Comparison of ENCODE assay signal across 10 cellular contexts in the genomic region with DNA sequence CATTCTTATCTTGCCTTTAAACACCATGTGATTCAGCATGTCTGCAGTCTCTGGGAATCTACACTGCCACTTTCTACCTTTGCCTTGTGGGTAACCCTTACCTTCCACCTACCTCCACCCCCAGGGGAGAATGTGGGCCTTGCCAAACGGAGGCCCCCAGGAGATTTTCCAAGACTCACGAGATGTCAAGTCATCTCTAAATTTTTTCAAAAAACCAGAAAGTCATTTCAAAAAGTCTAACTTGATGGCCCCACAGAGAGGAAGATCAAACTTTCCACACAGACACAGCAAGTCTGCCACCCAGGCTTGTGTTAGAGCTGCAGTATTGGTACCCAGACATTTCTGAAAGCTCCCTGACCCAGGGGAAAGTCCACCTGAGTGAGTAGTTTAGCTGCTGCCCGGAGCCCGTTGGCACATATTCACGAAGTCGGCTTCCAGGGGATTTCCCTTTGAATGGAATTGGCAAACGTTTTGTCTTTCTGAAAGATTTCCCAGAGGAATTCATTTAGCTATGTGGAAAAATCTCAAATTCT. TPM values are rescaled to one million over a fixed set of nuclear protein-coding genes. Genes with fewer than 3 reads are reported as not detected.
DNase-seq lines count a peak whose midpoint lies in the region; ATAC-seq and TF ChIP-seq lines count a peak whose summit lies in the region.
"Had no signal": no experiment of that assay in that cellular context is flagged by ENCODE, and none has a peak within 500 bp of the region (broad histone marks: within the 10 kb centered on the region; RNA-seq: fewer than 3 reads in every experiment).

No MANE protein-coding gene starts in this region.

- H3K36me3 ChIP-seq in right lobe of liver = no peaks in the 10 kb centered on the region
- H3K36me3 ChIP-seq in thyroid gland = no peaks in the 10 kb centered on the region

- H3K27ac ChIP-seq in right lobe of liver (peak overlapping the region; percentile 16 to 47 (median 43)), thyroid gland (no peak overlapping the region)
- H3K27ac ChIP-seq: A549, epithelial cell of prostate had no signal

- 12% methylated on average over 7 of the region's 7 CpGs for WGBS in right lobe of liver (ENCODE audit: insufficient coverage, low coverage, low lambda C conversion rate, missing lambda C conversion rate)
- 37 to 57% methylated on average over 7 of the region's 7 CpGs for WGBS in thyroid gland, 2 donors

- CTCF ChIA-PET in activated CD4-positive, alpha-beta T cell treated with anti-CD3 and anti-CD28 coated beads for 36 hours (lab: Charles Lee) = interaction anchor here (0.5 to 2.7 kb wide), 19 partner anchors 16 to 486 kb away, joined by 3 to 31 read pairs (median 4); a partner anchor contains a TSS

- H3K9me3 ChIP-seq in right lobe of liver (no peaks in the 10 kb centered on the region), thyroid gland (no peaks in the 10 kb centered on the region)
- H3K9me3 ChIP-seq: A549 had no signal

- peak overlapping the region; percentile 97 for H3K27ac Mint-ChIP-seq in activated CD4-positive, alpha-beta T cell treated with anti-CD3 and anti-CD28 coated beads for 36 hours
- peak overlapping the region; percentile 93 for H3K27ac Mint-ChIP-seq in activated T-cell treated with anti-CD3 and anti-CD28 coated beads, Interleukin-2, amount 50 U/mL, for 24 hours
- H3K27ac Mint-ChIP-seq in stimulated activated naive CD8-positive, alpha-beta T cell treated with anti-CD3 and anti-CD28 coated beads, Interleukin-15, Interleukin-2, amounts not matched to agents 100 ng/mL and 50 ng/mL, for 24 hours = peak overlapping the region; percentile 94

- H3K36me3 Mint-ChIP-seq in activated CD4-positive, alpha-beta T cell treated with anti-CD3 and anti-CD28 coated beads for 36 hours (ENCODE audit: low read depth) = peaks cover 5% of the 10 kb centered on the region
- peaks cover 10% of the 10 kb centered on the region for H3K36me3 Mint-ChIP-seq in activated T-cell treated with anti-CD3 and anti-CD28 coated beads, Interleukin-2, amount 50 U/mL, for 24 hours (ENCODE audit: low read depth)
- H3K36me3 Mint-ChIP-seq in stimulated activated naive CD8-positive, alpha-beta T cell treated with anti-CD3 and anti-CD28 coated beads, Interleukin-15, Interleukin-2, amounts not matched to agents 100 ng/mL and 50 ng/mL, for 24 hours (ENCODE audit: low read depth) = peaks cover 18% of the 10 kb centered on the region

- H3K27me3 ChIP-seq in right lobe of liver = no peaks in the 10 kb centered on the region
- no peaks in the 10 kb centered on the region for H3K27me3 ChIP-seq in thyroid gland

- H3K4me3 Mint-ChIP-seq in activated CD4-positive, alpha-beta T cell treated with anti-CD3 and anti-CD28 coated beads for 36 hours = peak overlapping the region; percentile 24
- peak overlapping the region; percentile 38 for H3K4me3 Mint-ChIP-seq in activated T-cell treated with anti-CD3 and anti-CD28 coated beads, Interleukin-2, amount 50 U/mL, for 24 hours
- H3K4me3 Mint-ChIP-seq in stimulated activated naive CD8-positive, alpha-beta T cell treated with anti-CD3 and anti-CD28 coated beads, Interleukin-15, Interleukin-2, amounts not matched to agents 100 ng/mL and 50 ng/mL, for 24 hours = peak overlapping the region; percentile 58

- no peak for TF ChIP-seq POLR2A in right lobe of liver (IDR thresholded peaks at IDR 0.05)
- no peak for TF ChIP-seq POLR2A in thyroid gland (IDR thresholded peaks at IDR 0.05)

- H3K9me3 Mint-ChIP-seq in activated CD4-positive, alpha-beta T cell treated with anti-CD3 and anti-CD28 coated beads for 36 hours (ENCODE audit: low read depth) = no peaks in the 10 kb centered on the region
- peaks cover 2% of the 10 kb centered on the region for H3K9me3 Mint-ChIP-seq in activated T-cell treated with anti-CD3 and anti-CD28 coated beads, Interleukin-2, amount 50 U/mL, for 24 hours
- H3K9me3 Mint-ChIP-seq in stimulated activated naive CD8-positive, alpha-beta T cell treated with anti-CD3 and anti-CD28 coated beads, Interleukin-15, Interleukin-2, amounts not matched to agents 100 ng/mL and 50 ng/mL, for 24 hours = no peaks in the 10 kb centered on the region

- peaks cover 62% of the 10 kb centered on the region for H3K4me1 Mint-ChIP-seq in activated CD4-positive, alpha-beta T cell treated with anti-CD3 and anti-CD28 coated beads for 36 hours
- peaks cover 65% of the 10 kb centered on the region for H3K4me1 Mint-ChIP-seq in activated T-cell treated with anti-CD3 and anti-CD28 coated beads, Interleukin-2, amount 50 U/mL, for 24 hours (ENCODE audit: low read depth)
- peaks cover 71% of the 10 kb centered on the region for H3K4me1 Mint-ChIP-seq in stimulated activated naive CD8-positive, alpha-beta T cell treated with anti-CD3 and anti-CD28 coated beads, Interleukin-15, Interleukin-2, amounts not matched to agents 100 ng/mL and 50 ng/mL, for 24 hours (ENCODE audit: low read depth)

- peak; percentile 49 for ATAC-seq in activated CD4-positive, alpha-beta T cell treated with anti-CD3 and anti-CD28 coated beads for 36 hours
- ATAC-seq in right lobe of liver = peak; percentile 47 to 64 (median 50)
- ATAC-seq in GM21529 (IDR thresholded peaks at IDR 0.05; ENCODE audit: unreplicated experiment) = no peak
- ATAC-seq: A549 had no signal

- no peak for TF ChIP-seq CTCF in right lobe of liver (IDR thresholded peaks at IDR 0.05)
- no peak for TF ChIP-seq CTCF in thyroid gland (IDR thresholded peaks at IDR 0.05)

- H3K27me3 Mint-ChIP-seq in activated CD4-positive, alpha-beta T cell treated with anti-CD3 and anti-CD28 coated beads for 36 hours = no peaks in the 10 kb centered on the region
- H3K27me3 Mint-ChIP-seq in activated T-cell treated with anti-CD3 and anti-CD28 coated beads, Interleukin-2, amount 50 U/mL, for 24 hours = no peaks in the 10 kb centered on the region
- H3K27me3 Mint-ChIP-seq in stimulated activated naive CD8-positive, alpha-beta T cell treated with anti-CD3 and anti-CD28 coated beads, Interleukin-15, Interleukin-2, amounts not matched to agents 100 ng/mL and 50 ng/mL, for 24 hours = no peaks in the 10 kb centered on the region

- intact Hi-C loops in activated CD4-positive, alpha-beta T cell treated with anti-CD3 and anti-CD28 coated beads for 36 hours (cut with DNase I, micrococcal nuclease) = loop anchor here (1.0 to 5.0 kb wide), 10 partner anchors 27 to 825 kb away; a partner anchor contains a TSS
- intact Hi-C loops in right lobe of liver (cut with DNase I) (no loop called here), thyroid gland (cut with DNase I) (no loop called here)

- POLR2A ChIA-PET in activated CD4-positive, alpha-beta T cell treated with anti-CD3 and anti-CD28 coated beads for 36 hours (lab: Charles Lee) = interaction anchor here (0.8 to 4.1 kb wide), 8 partner anchors 27 to 129 kb away, joined by 3 to 52 read pairs (median 8); a partner anchor contains a TSS

- H3K4me3 ChIP-seq in right lobe of liver (no peak overlapping the region), thyroid gland (replicated peaks in 1 of 3) (no peak overlapping the region)
- H3K4me3 ChIP-seq: A549 had no signal

- H3K4me1 ChIP-seq in right lobe of liver = peaks cover 0 to 14% (median 5%) of the 10 kb centered on the region in 4 donors
- no peaks in the 10 kb centered on the region for H3K4me1 ChIP-seq in thyroid gland

- peak; percentile 79 for DNase-seq in activated CD4-positive, alpha-beta T cell treated with anti-CD3 and anti-CD28 coated beads for 36 hours
- no peak for DNase-seq in activated CD4-positive, alpha-beta T cell treated with anti-CD3 and anti-CD28 coated beads for 1 hour
- DNase-seq in activated T-cell treated with anti-CD3 and anti-CD28 coated beads, Interleukin-2, amount 50 U/mL, for 24 hours = peak; percentile 71
- DNase-seq in right lobe of liver (peak; percentile 70 to 91 (median 79)), thyroid gland (no peak), NK-92 (lab: John Stamatoyannopoulos, UW; ENCODE audit: unreplicated experiment) (no peak)

RNA-seq across cellular contexts. Expression of a gene that starts 4.6 kb away (rescaled TPM):
- total RNA-seq in activated CD4-positive, alpha-beta T cell treated with anti-CD3 and anti-CD28 coated beads for 36 hours = 100 to 1,000 TPM; 374 to 425 TPM
- 100 to 1,000 TPM in 1 of 6 experiments, 10 to 100 TPM in 5; 66.9 to 122 (median 81.1) TPM for total RNA-seq in right lobe of liver
- 100 to 1,000 TPM; 107 to 157 (median 120) TPM for total RNA-seq in thyroid gland

Comparison
In these comparisons a context has a peak if more than half of its experiments do, and no peak if none do; other contexts are left out.
1. DNase-seq: peak in activated CD4-positive, alpha-beta T cell treated with anti-CD3 and anti-CD28 coated beads for 36 hours (single experiment), activated T-cell treated with anti-CD3 and anti-CD28 coated beads, Interleukin-2, amount 50 U/mL, for 24 hours (single experiment) and right lobe of liver (3 of 3); none in activated CD4-positive, alpha-beta T cell treated with anti-CD3 and anti-CD28 coated beads for 1 hour (single experiment), thyroid gland (0 of 2) and NK-92 (single experiment).
2. H3K27ac ChIP-seq: peak in right lobe of liver (3 of 3); none in thyroid gland (0 of 3).
3. intact Hi-C loops: an anchor here in activated CD4-positive, alpha-beta T cell treated with anti-CD3 and anti-CD28 coated beads for 36 hours (1.0 to 5.0 kb wide); none called in right lobe of liver and thyroid gland.
4. Peak in every context shown above with its lines, with median percentiles within 50 percentile points of each other: H3K27ac Mint-ChIP-seq and H3K4me3 Mint-ChIP-seq.